ENCODE assay signal across 9 cellular contexts in genomic region chr1:99685516-99686180, GRCh38. TPM values are rescaled to one million over a fixed set of nuclear protein-coding genes. Genes with fewer than 3 reads are reported as not detected.
A peak's percentile ranks its signal among the peaks of the same experiment; 100 is the strongest.
DNase-seq lines count a peak whose midpoint lies in the region; ATAC-seq and FAIRE-seq lines count a peak whose summit lies in the region.
"Had no signal": no experiment of that assay in that cellular context is flagged by ENCODE, and none has a peak within 500 bp of the region (broad histone marks: within the 10 kb centered on the region; RNA-seq: fewer than 3 reads in every experiment).

No MANE protein-coding gene starts in this region.

- peak; percentile 91 for FAIRE-seq in urothelium cell line (lab: Jason Lieb, UNC)
- FAIRE-seq: TTC549 had no signal

- ATAC-seq in GM19397 (IDR thresholded peaks at IDR 0.05; ENCODE audit: unreplicated experiment) (peak; percentile 79), HG03432 (IDR thresholded peaks at IDR 0.05; ENCODE audit: unreplicated experiment) (peak; percentile 89)

- DNase-seq in D341Med (ENCODE audit: low spot score) (peak; percentile 79), NCI-H526 treated with DMSO at 0.1 percent for 48 hours (lab: John Stamatoyannopoulos, UW) (peak; percentile 53), fibroblast of the conjunctiva (ENCODE audit: low read depth) (peak; percentile 84), occipital lobe (lab: John Stamatoyannopoulos, UW) (peak; percentile 4), urothelium cell line (ENCODE audit: low spot score) (peak; percentile 48)
- DNase-seq in activated CD8-positive, alpha-beta memory T cell treated with anti-CD3 and anti-CD28 coated beads for 48 hours (ENCODE audit: low read depth in 2 of 3, low spot score in 2 of 3): peak in 2 of 3 experiments; percentile 3 to 6

RNA-seq across cellular contexts. Expression of gene PALMD, which starts 39.7 kb away (rescaled TPM):
- total RNA-seq in occipital lobe: 30.4 TPM

Comparison
In these comparisons a context has a peak if more than half of its experiments do, and no peak if none do; other contexts are left out.
1. Peak in every context shown above with its lines: DNase-seq and ATAC-seq.
2. DNase-seq: peak in every context shown above with its lines; median percentile 84 in fibroblast of the conjunctiva; 79 in D341Med; 53 in NCI-H526 treated with DMSO at 0.1 percent for 48 hours; 48 in urothelium cell line; 4 in activated CD8-positive, alpha-beta memory T cell treated with anti-CD3 and anti-CD28 coated beads for 48 hours; 4 in occipital lobe.